Comparison of ENCODE assay signal across 9 cellular contexts in the genomic region with DNA sequence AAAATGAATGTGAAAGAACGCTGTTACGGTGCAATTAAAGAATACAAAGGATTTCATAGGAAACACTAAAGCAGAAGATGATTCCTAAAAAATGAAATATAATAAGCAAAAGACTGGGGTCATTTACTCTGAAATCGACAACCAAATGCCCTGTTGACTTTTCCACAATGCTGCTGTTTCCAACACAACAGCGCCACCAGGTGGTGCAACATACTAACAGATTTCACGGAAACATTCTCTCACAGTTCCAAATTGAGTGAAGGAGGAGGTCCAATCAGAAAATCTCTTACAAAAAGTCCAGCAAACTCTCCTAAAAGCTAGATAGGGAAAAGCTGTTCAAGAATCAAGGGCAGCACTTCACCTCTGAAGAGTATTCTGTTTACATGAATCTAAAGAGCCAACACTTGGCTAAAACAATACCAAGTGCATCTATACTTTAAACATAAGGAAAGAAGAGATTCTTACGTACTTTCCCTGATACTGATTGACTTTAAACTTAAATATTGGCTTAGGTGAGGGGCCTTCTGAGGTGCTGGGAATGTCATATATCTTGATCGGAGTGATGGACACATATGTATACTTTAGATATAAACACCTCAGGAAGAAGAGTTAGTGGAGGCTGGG. TPM values are rescaled to one million over a fixed set of nuclear protein-coding genes. Genes with fewer than 3 reads are reported as not detected.
DNase-seq lines count a peak whose midpoint lies in the region; TF ChIP-seq lines count a peak whose summit lies in the region.
"Had no signal": no experiment of that assay in that cellular context is flagged by ENCODE, and none has a peak within 500 bp of the region (broad histone marks: within the 10 kb centered on the region; RNA-seq: fewer than 3 reads in every experiment).

No MANE protein-coding gene starts in this region.

- 29 to 32% methylated on average over 7 of the region's 7 CpGs for WGBS in testis, 2 donors

- H3K9me3 ChIP-seq in testis: no peaks in the 10 kb centered on the region

- H3K4me3 ChIP-seq in testis: no peak overlapping the region

- H3K4me1 ChIP-seq in testis: no peaks in the 10 kb centered on the region

- no peak overlapping the region for H3K27ac ChIP-seq in testis
- H3K27ac ChIP-seq: epithelial cell of prostate had no signal

- H3K27me3 ChIP-seq in testis: no peaks in the 10 kb centered on the region

- TF ChIP-seq POLR2A in testis (IDR thresholded peaks at IDR 0.05): no peak

- intact Hi-C loops in testis (cut with DNase I; ENCODE audit: low total_unique reads): no loop called here

- no peaks in the 10 kb centered on the region for H3K36me3 ChIP-seq in testis (ENCODE audit: low read depth, missing control alignments)

- DNase-seq in Daoy (ENCODE audit: low read depth) (peak; percentile 64), SHP77 (lab: John Stamatoyannopoulos, UW) (peak; percentile 32 to 47), foreskin melanocyte (peak; percentile 78), occipital lobe (lab: John Stamatoyannopoulos, UW) (peak; percentile 58), testis (peak; percentile 93), KG1 (lab: John Stamatoyannopoulos, UW) (no peak)
- peak; percentile 43 for DNase-seq in activated effector memory CD4-positive, alpha-beta T cell treated with Interleukin-2 at 50 U/mL for 16 hours

- TF ChIP-seq CTCF in LNCAP (IDR thresholded peaks at IDR 0.05) (peak; percentile 86), testis (IDR thresholded peaks at IDR 0.05) (peak; percentile 87 to 96 (median 89))

RNA-seq across cellular contexts. Expression of gene UPF2, which starts 55.9 kb away (rescaled TPM):
- total RNA-seq in Daoy (2014; rRNA removed; shearing (Covaris generic)): 14.2 and 14.6 TPM in 2 replicates
- total RNA-seq in occipital lobe: 21.4 TPM
- total RNA-seq in testis: 10 to 100 TPM; 36.9 to 43.7 TPM
- polyA plus RNA-seq in testis (ENCODE audit: insufficient read depth, low read depth, low replicate concordance): 15.7 TPM
